26 cellular contexts compared by ENCODE assay signal in the genomic region with DNA sequence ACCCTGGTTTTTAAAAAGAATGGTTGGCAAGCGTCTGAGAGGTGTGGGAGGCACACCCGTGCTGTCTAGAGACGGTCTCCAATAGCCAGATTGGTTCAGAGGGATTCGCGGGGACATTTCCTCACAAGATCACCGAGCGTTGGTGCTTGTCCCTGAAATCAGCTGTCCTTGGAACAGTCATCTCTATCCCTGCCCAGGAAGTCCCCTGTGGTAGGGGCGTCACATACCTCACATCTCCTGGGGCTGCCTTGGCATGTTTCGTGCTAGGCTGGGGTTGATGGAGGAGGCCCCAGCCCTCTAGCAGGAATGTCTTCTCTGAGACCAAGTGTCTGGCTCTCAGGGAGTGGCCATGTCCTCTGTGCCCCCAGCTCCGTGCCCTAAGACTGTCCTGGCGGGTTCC. TPM values are rescaled to one million over a fixed set of nuclear protein-coding genes. Genes with fewer than 3 reads are reported as not detected.
A peak's percentile ranks its signal among the peaks of the same experiment; 100 is the strongest.
DNase-seq lines count a peak whose midpoint lies in the region; ATAC-seq and TF ChIP-seq lines count a peak whose summit lies in the region.
"Had no signal": no experiment of that assay in that cellular context is flagged by ENCODE, and none has a peak within 500 bp of the region (broad histone marks: within the 10 kb centered on the region; RNA-seq: fewer than 3 reads in every experiment).

No MANE protein-coding gene starts in this region.

- no peak for DNase-seq in activated CD8-positive, alpha-beta T cell treated with anti-CD3 and anti-CD28 coated beads for 36 hours
- DNase-seq in activated CD8-positive, alpha-beta T cell treated with anti-CD3 and anti-CD28 coated beads, Interleukin-2, amount 10 ng/mL, durations not matched to agents 7 days and 5 days = no peak
- no peak for DNase-seq in endodermal cell
- no peak for DNase-seq in iPS-NIHi11 (ENCODE audit: low spot score)
- no peak for DNase-seq in cortex of kidney (lab: John Stamatoyannopoulos, UW)
- DNase-seq: activated CD4-positive, alpha-beta T cell treated with anti-CD3 and anti-CD28 coated beads for 36 hours; activated CD8-positive, alpha-beta memory T cell treated with anti-CD3 and anti-CD28 coated beads for 24 hours; activated effector memory CD4-positive, alpha-beta T cell treated with Interleukin-2 at 50 U/mL for 16 hours; Calu3; cerebellar nuclear complex; GM23248; MV-4-11; naive thymus-derived CD4-positive, alpha-beta T cell; NCI-H1694; NCI-H510A; ovary; retina; stimulated activated CD4-positive, alpha-beta T cell treated with anti-CD3 and anti-CD28 coated beads, Interleukin-2, amount 100 ng/mL, for 48 hours; substantia nigra had no signal

- no peak overlapping the region for H3K9ac ChIP-seq in endodermal cell (ENCODE audit: extremely low read depth, low read length, poor library complexity, severe bottlenecking)
- no peak overlapping the region for H3K9ac ChIP-seq in subcutaneous abdominal adipose tissue (ENCODE audit: low read length in 5 of 5)
- H3K9ac ChIP-seq: GM23248 had no signal

- H3K27me3 Mint-ChIP-seq in activated CD8-positive, alpha-beta T cell treated with anti-CD3 and anti-CD28 coated beads for 36 hours = peaks cover 2% of the 10 kb centered on the region
- H3K27me3 Mint-ChIP-seq in activated CD8-positive, alpha-beta T cell treated with anti-CD3 and anti-CD28 coated beads, Interleukin-2, amount 10 ng/mL, durations not matched to agents 7 days and 5 days (ENCODE audit: low read depth) = peaks cover 18% of the 10 kb centered on the region
- peaks cover 5% of the 10 kb centered on the region for H3K27me3 Mint-ChIP-seq in endodermal cell (ENCODE audit: insufficient read depth)

- intact Hi-C loops in activated CD8-positive, alpha-beta T cell treated with anti-CD3 and anti-CD28 coated beads for 36 hours (cut with micrococcal nuclease) = no loop called here

- H3K36me3 Mint-ChIP-seq in activated CD8-positive, alpha-beta T cell treated with anti-CD3 and anti-CD28 coated beads for 36 hours (ENCODE audit: low read depth) = no peaks in the 10 kb centered on the region
- H3K36me3 Mint-ChIP-seq in activated CD8-positive, alpha-beta T cell treated with anti-CD3 and anti-CD28 coated beads, Interleukin-2, amount 10 ng/mL, durations not matched to agents 7 days and 5 days (ENCODE audit: low read depth) = no peaks in the 10 kb centered on the region
- no peaks in the 10 kb centered on the region for H3K36me3 Mint-ChIP-seq in endodermal cell (ENCODE audit: low read depth)
- H3K36me3 Mint-ChIP-seq: memory B cell; naive thymus-derived CD4-positive, alpha-beta T cell had no signal

- peaks cover 7% of the 10 kb centered on the region for H3K4me1 ChIP-seq in endodermal cell (ENCODE audit: control insufficient read depth, insufficient read depth, low read length)
- peaks cover 15% of the 10 kb centered on the region for H3K4me1 ChIP-seq in mesodermal cell (ENCODE audit: control insufficient read depth, insufficient read depth, low read length, poor library complexity, severe bottlenecking)
- H3K4me1 ChIP-seq in subcutaneous abdominal adipose tissue (ENCODE audit: control insufficient read depth in 5 of 5, insufficient read depth in 5 of 5, low read length in 5 of 5) = peaks cover 11 to 77% (median 68%) of the 10 kb centered on the region in 5 donors

- peaks cover 62% of the 10 kb centered on the region for H3K4me1 Mint-ChIP-seq in activated CD8-positive, alpha-beta T cell treated with anti-CD3 and anti-CD28 coated beads for 36 hours (ENCODE audit: low read depth)
- peaks cover 30% of the 10 kb centered on the region for H3K4me1 Mint-ChIP-seq in activated CD8-positive, alpha-beta T cell treated with anti-CD3 and anti-CD28 coated beads, Interleukin-2, amount 10 ng/mL, durations not matched to agents 7 days and 5 days (ENCODE audit: low read depth)
- peaks cover 15% of the 10 kb centered on the region for H3K4me1 Mint-ChIP-seq in endodermal cell
- H3K4me1 Mint-ChIP-seq: activated CD4-positive, alpha-beta T cell treated with anti-CD3 and anti-CD28 coated beads for 36 hours; naive thymus-derived CD4-positive, alpha-beta T cell had no signal

- POLR2A ChIA-PET in activated CD8-positive, alpha-beta T cell treated with anti-CD3 and anti-CD28 coated beads for 36 hours (lab: Charles Lee) = interaction anchor here (0.9 kb wide), 1 partner anchor 14 kb away, joined by 3 read pairs; no protein-coding TSS in a partner anchor
- POLR2A ChIA-PET in activated CD8-positive, alpha-beta T cell treated with anti-CD3 and anti-CD28 coated beads, Interleukin-2, amount 10 ng/mL, durations not matched to agents 7 days and 5 days (lab: Charles Lee) = no interaction called here

- H3K4me3 ChIP-seq in endodermal cell (ENCODE audit: low read length) (no peak overlapping the region), mesodermal cell (ENCODE audit: extremely low read depth, insufficient read depth, low read length, poor library complexity, severe bottlenecking) (no peak overlapping the region), subcutaneous abdominal adipose tissue (ENCODE audit: low read depth in 1 of 5, low read length in 5 of 5) (peak overlapping the region in 1 of 5 donors; percentile 1)
- H3K4me3 ChIP-seq: GM23248, ovary had no signal

- no peaks in the 10 kb centered on the region for H3K9me3 Mint-ChIP-seq in activated CD8-positive, alpha-beta T cell treated with anti-CD3 and anti-CD28 coated beads for 36 hours
- no peaks in the 10 kb centered on the region for H3K9me3 Mint-ChIP-seq in activated CD8-positive, alpha-beta T cell treated with anti-CD3 and anti-CD28 coated beads, Interleukin-2, amount 10 ng/mL, durations not matched to agents 7 days and 5 days (ENCODE audit: insufficient read depth)
- H3K9me3 Mint-ChIP-seq in endodermal cell = no peaks in the 10 kb centered on the region
- H3K9me3 Mint-ChIP-seq: memory B cell; naive thymus-derived CD4-positive, alpha-beta T cell had no signal

- H3K36me3 ChIP-seq in endodermal cell (ENCODE audit: control insufficient read depth, insufficient read depth, low read length) = no peaks in the 10 kb centered on the region
- peaks cover 5% of the 10 kb centered on the region for H3K36me3 ChIP-seq in mesodermal cell (ENCODE audit: control insufficient read depth, insufficient read depth, low read length)
- H3K36me3 ChIP-seq in subcutaneous abdominal adipose tissue (ENCODE audit: control insufficient read depth in 5 of 5, insufficient read depth in 5 of 5, low read length in 5 of 5) = peaks cover 0 to 3% (median 0%) of the 10 kb centered on the region in 5 donors
- H3K36me3 ChIP-seq: ovary had no signal

- no peak for TF ChIP-seq CTCF in activated CD8-positive, alpha-beta T cell treated with anti-CD3 and anti-CD28 coated beads for 36 hours (IDR thresholded peaks at IDR 0.05)
- TF ChIP-seq CTCF in endodermal cell (conservative IDR thresholded peaks at IDR 0.05) = no peak

- H3K4me3 Mint-ChIP-seq in activated CD8-positive, alpha-beta T cell treated with anti-CD3 and anti-CD28 coated beads for 36 hours = no peak overlapping the region
- no peak overlapping the region for H3K4me3 Mint-ChIP-seq in activated CD8-positive, alpha-beta T cell treated with anti-CD3 and anti-CD28 coated beads, Interleukin-2, amount 10 ng/mL, durations not matched to agents 7 days and 5 days
- no peak overlapping the region for H3K4me3 Mint-ChIP-seq in endodermal cell
- H3K4me3 Mint-ChIP-seq: activated CD4-positive, alpha-beta T cell treated with anti-CD3 and anti-CD28 coated beads for 36 hours; memory B cell; naive thymus-derived CD4-positive, alpha-beta T cell had no signal

- peak; percentile 21 for ATAC-seq in activated CD8-positive, alpha-beta T cell treated with anti-CD3 and anti-CD28 coated beads for 36 hours
- no peak for ATAC-seq in activated CD8-positive, alpha-beta T cell treated with anti-CD3 and anti-CD28 coated beads, Interleukin-2, amount 10 ng/mL, durations not matched to agents 7 days and 5 days
- no peak for ATAC-seq in HG02571 (IDR thresholded peaks at IDR 0.05; ENCODE audit: unreplicated experiment)
- ATAC-seq: activated CD4-positive, alpha-beta T cell treated with anti-CD3 and anti-CD28 coated beads for 36 hours; naive thymus-derived CD4-positive, alpha-beta T cell had no signal

- CTCF ChIA-PET in activated CD8-positive, alpha-beta T cell treated with anti-CD3 and anti-CD28 coated beads for 36 hours (lab: Charles Lee) = no interaction called here
- CTCF ChIA-PET in activated CD8-positive, alpha-beta T cell treated with anti-CD3 and anti-CD28 coated beads, Interleukin-2, amount 10 ng/mL, durations not matched to agents 7 days and 5 days (lab: Charles Lee) = no interaction called here

- H3K27ac Mint-ChIP-seq in activated CD8-positive, alpha-beta T cell treated with anti-CD3 and anti-CD28 coated beads for 36 hours = peak overlapping the region; percentile 85
- no peak overlapping the region for H3K27ac Mint-ChIP-seq in activated CD8-positive, alpha-beta T cell treated with anti-CD3 and anti-CD28 coated beads, Interleukin-2, amount 10 ng/mL, durations not matched to agents 7 days and 5 days
- H3K27ac Mint-ChIP-seq in endodermal cell = peak overlapping the region; percentile 28
- H3K27ac Mint-ChIP-seq: activated CD4-positive, alpha-beta T cell treated with anti-CD3 and anti-CD28 coated beads for 36 hours; memory B cell; naive thymus-derived CD4-positive, alpha-beta T cell had no signal

- H3K27ac ChIP-seq in endodermal cell (ENCODE audit: low read depth, low read length) (peak overlapping the region; percentile 81), mesodermal cell (ENCODE audit: low read depth, low read length, severe bottlenecking) (peak overlapping the region; percentile 5), subcutaneous abdominal adipose tissue (ENCODE audit: low read depth, low read length) (peak overlapping the region; percentile 59)
- H3K27ac ChIP-seq: 22Rv1, GM23248, ovary had no signal

- H3K9me3 ChIP-seq in endodermal cell (ENCODE audit: control insufficient read depth, low read length) (no peaks in the 10 kb centered on the region), mesodermal cell (ENCODE audit: control insufficient read depth, low read length) (no peaks in the 10 kb centered on the region), subcutaneous abdominal adipose tissue (ENCODE audit: control insufficient read depth in 5 of 5, low read length in 5 of 5) (peaks cover 0 to 3% (median 0%) of the 10 kb centered on the region in 5 donors)
- H3K9me3 ChIP-seq: ovary had no signal

- 92% methylated on average over 10 to 11 of the region's 11 CpGs for WGBS in endodermal cell (ENCODE audit: insufficient coverage in 1 of 2, insufficient read length in 1 of 2), 2 experiments
- WGBS in mesodermal cell (ENCODE audit: insufficient coverage in 2 of 2), 2 experiments = 83 to 89% methylated on average over 11 of the region's 11 CpGs

- no peaks in the 10 kb centered on the region for H3K27me3 ChIP-seq in endodermal cell (ENCODE audit: control insufficient read depth, insufficient read depth, low read length, poor library complexity, severe bottlenecking)
- H3K27me3 ChIP-seq in subcutaneous abdominal adipose tissue (ENCODE audit: control insufficient read depth in 5 of 5, insufficient read depth in 4 of 5, low read length in 5 of 5) = peaks cover 0 to 7% (median 2%) of the 10 kb centered on the region in 5 donors
- H3K27me3 ChIP-seq: ovary had no signal

RNA-seq across cellular contexts. Expression of a gene that starts 6.8 kb away (rescaled TPM):
- total RNA-seq in activated CD8-positive, alpha-beta T cell treated with anti-CD3 and anti-CD28 coated beads for 36 hours = 10 to 100 TPM in 1 of 2 experiments, 1 to 10 TPM in 1; 8.4 to 13.7 TPM
- 1 to 10 TPM; 1.8 to 2.6 TPM for total RNA-seq in activated CD8-positive, alpha-beta T cell treated with anti-CD3 and anti-CD28 coated beads, Interleukin-2, amount 10 ng/mL, durations not matched to agents 7 days and 5 days
- 100 to 1,000 TPM in 1 of 2 donors, 10 to 100 TPM in 1; 86.1 to 136 TPM for total RNA-seq in endodermal cell
- polyA plus RNA-seq in endodermal cell (2013, experiment 1 of 2) = 68.2 TPM
- 78.4 TPM for polyA plus RNA-seq in endodermal cell (2013, experiment 2 of 2)
- 172 TPM for polyA plus RNA-seq in mesodermal cell (2013, experiment 1 of 2)
- 137 TPM for polyA plus RNA-seq in mesodermal cell (2013, experiment 2 of 2)
- total RNA-seq: Calu3; OCI-LY7; T-helper 2 cell treated with Interferon-gamma antibody and Interleukin-4, amounts not matched to agents 100 ng/mL and 5 ng/mL, for 36 hours had no signal
- polyA plus RNA-seq: naive thymus-derived CD4-positive, alpha-beta T cell had no signal

Comparison
In these comparisons a context has a peak if more than half of its experiments do, and no peak if none do; other contexts are left out.
1. H3K27ac ChIP-seq: peak in every context shown above with its lines; median percentile 81 in endodermal cell; 59 in subcutaneous abdominal adipose tissue; 5 in mesodermal cell.
2. RNA of a gene that starts 6.8 kb away (total RNA-seq): 86.1 to 136 TPM in endodermal cell; 8.4 to 13.7 TPM in activated CD8-positive, alpha-beta T cell treated with anti-CD3 and anti-CD28 coated beads for 36 hours and 1.8 to 2.6 TPM in activated CD8-positive, alpha-beta T cell treated with anti-CD3 and anti-CD28 coated beads, Interleukin-2, amount 10 ng/mL, durations not matched to agents 7 days and 5 days; every median in the first group is over 4 times any median in the second.